In the genomic region with DNA sequence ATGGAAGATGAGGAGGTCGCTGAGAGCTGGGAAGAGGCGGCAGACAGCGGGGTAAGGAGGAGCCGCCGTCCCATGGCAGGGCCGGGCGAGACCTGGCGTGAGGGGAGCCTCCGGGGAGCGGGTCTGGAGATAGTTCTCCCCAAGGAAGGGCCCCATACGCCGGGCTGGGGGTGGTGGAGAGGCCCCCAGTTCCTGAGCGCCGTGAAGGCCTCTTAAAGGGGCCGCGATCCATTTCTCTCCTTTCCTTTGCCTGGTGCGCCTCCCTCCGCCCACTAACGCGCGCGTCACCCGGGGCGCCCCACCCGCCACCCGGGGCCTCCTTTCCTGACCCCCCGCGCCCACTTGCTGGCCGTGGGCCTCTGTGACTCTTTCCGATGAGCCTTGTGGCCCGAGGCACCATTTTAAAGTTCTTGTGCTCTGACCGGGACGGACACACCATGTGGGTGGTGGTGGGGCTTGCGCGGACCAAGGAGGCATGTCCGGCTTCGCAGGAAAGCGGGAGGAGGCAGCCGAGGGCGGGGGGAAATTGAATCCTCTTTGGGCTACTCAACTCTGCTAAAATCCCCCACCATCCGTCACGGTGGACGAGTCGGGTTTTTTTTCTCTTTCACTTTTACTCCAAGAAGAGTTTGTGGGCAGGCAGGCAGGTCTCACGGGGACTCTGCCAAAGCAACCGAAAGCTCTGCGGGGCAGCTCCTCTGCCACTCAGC, we compare ENCODE assay signal across 8 cellular contexts. TPM values are rescaled to one million over a fixed set of nuclear protein-coding genes. Genes with fewer than 3 reads are reported as not detected.
A peak's percentile ranks its signal among the peaks of the same experiment; 100 is the strongest.
DNase-seq lines count a peak whose midpoint lies in the region; ATAC-seq and TF ChIP-seq lines count a peak whose summit lies in the region.

No MANE protein-coding gene starts in this region.

- H3K27me3 ChIP-seq in AG04450 (ENCODE audit: control insufficient read depth, insufficient read depth, low read length) (no peaks in the 10 kb centered on the region), duodenal mucosa (ENCODE audit: control insufficient read depth in 1 of 2, insufficient read depth in 2 of 2, low read length in 2 of 2) (no peaks in the 10 kb centered on the region)

- H3K27ac Mint-ChIP-seq in activated CD4-positive, alpha-beta T cell treated with anti-CD3 and anti-CD28 coated beads, Interleukin-2, amount 10 ng/mL, durations not matched to agents 7 days and 5 days = peak overlapping the region; percentile 100

- H3K4me3 Mint-ChIP-seq in activated CD4-positive, alpha-beta T cell treated with anti-CD3 and anti-CD28 coated beads, Interleukin-2, amount 10 ng/mL, durations not matched to agents 7 days and 5 days = peak overlapping the region; percentile 97

- peak overlapping the region; percentile 68 to 91 for H3K9ac ChIP-seq in duodenal mucosa (ENCODE audit: low read depth in 1 of 2, low read length in 2 of 2)

- H3K4me1 Mint-ChIP-seq in activated CD4-positive, alpha-beta T cell treated with anti-CD3 and anti-CD28 coated beads, Interleukin-2, amount 10 ng/mL, durations not matched to agents 7 days and 5 days = peaks cover 51% of the 10 kb centered on the region

- peaks cover 17% of the 10 kb centered on the region for H3K36me3 Mint-ChIP-seq in activated CD4-positive, alpha-beta T cell treated with anti-CD3 and anti-CD28 coated beads, Interleukin-2, amount 10 ng/mL, durations not matched to agents 7 days and 5 days (ENCODE audit: low read depth)

- H3K27me3 Mint-ChIP-seq in activated CD4-positive, alpha-beta T cell treated with anti-CD3 and anti-CD28 coated beads, Interleukin-2, amount 10 ng/mL, durations not matched to agents 7 days and 5 days = no peaks in the 10 kb centered on the region

- POLR2A ChIA-PET in AG04450 (lab: Yijun Ruan, JAX) = interaction anchor here (0.6 to 1.6 kb wide), 7 partner anchors 8 to 506 kb away, joined by 3 to 4 read pairs (median 3); a partner anchor contains a TSS
- POLR2A ChIA-PET in activated CD4-positive, alpha-beta T cell treated with anti-CD3 and anti-CD28 coated beads, Interleukin-2, amount 10 ng/mL, durations not matched to agents 7 days and 5 days (lab: Charles Lee) = no interaction called here

- H3K9me3 Mint-ChIP-seq in activated CD4-positive, alpha-beta T cell treated with anti-CD3 and anti-CD28 coated beads, Interleukin-2, amount 10 ng/mL, durations not matched to agents 7 days and 5 days = no peaks in the 10 kb centered on the region

- H3K9me3 ChIP-seq in AG04450 (ENCODE audit: control insufficient read depth, insufficient read depth, low read length) (no peaks in the 10 kb centered on the region), duodenal mucosa (ENCODE audit: control insufficient read depth in 1 of 2, low read length in 2 of 2) (no peaks in the 10 kb centered on the region)

- H3K4me1 ChIP-seq in duodenal mucosa (ENCODE audit: control insufficient read depth in 1 of 2, insufficient read depth in 2 of 2, low read length in 2 of 2) = peaks cover 12 to 17% of the 10 kb centered on the region in 2 donors

- H3K27ac ChIP-seq in AG04450 (ENCODE audit: low read depth, low read length) (peak overlapping the region; percentile 97), duodenal mucosa (ENCODE audit: low read depth, low read length) (peak overlapping the region; percentile 95)

- no peaks in the 10 kb centered on the region for H3K36me3 ChIP-seq in duodenal mucosa (ENCODE audit: control insufficient read depth in 1 of 2, insufficient read depth in 2 of 2, low read length in 2 of 2)

- peak; percentile 29 for ATAC-seq in HG03060 (IDR thresholded peaks at IDR 0.05; ENCODE audit: low read depth, unreplicated experiment)

- H3K4me3 ChIP-seq in AG04450 (ENCODE audit: low read depth, low read length) (peak overlapping the region; percentile 84), duodenal mucosa (ENCODE audit: low read depth in 1 of 2, low read length in 2 of 2) (peak overlapping the region; percentile 92 to 93)

- CTCF ChIA-PET in AG04450 (lab: Charles Lee) = interaction anchor here (0.6 to 1.5 kb wide), 3 partner anchors 15 to 73 kb away, joined by 3 to 4 read pairs (median 3); a partner anchor contains a TSS
- CTCF ChIA-PET in activated CD4-positive, alpha-beta T cell treated with anti-CD3 and anti-CD28 coated beads, Interleukin-2, amount 10 ng/mL, durations not matched to agents 7 days and 5 days (lab: Charles Lee) = interaction anchor here (0.5 to 1.2 kb wide), 4 partner anchors 15 to 145 kb away, joined by 3 to 4 read pairs (median 3); a partner anchor contains a TSS

- peak; percentile 61 for TF ChIP-seq POLR2A in GM18526 (IDR thresholded peaks at IDR 0.05; ENCODE audit: extremely low read depth, insufficient read length)

- no peak for TF ChIP-seq CTCF in AG04450 (IDR thresholded peaks at IDR 0.05; ENCODE audit: low read depth, low read length)

- DNase-seq in AG04450 (ENCODE audit: low read depth, low spot score) = peak; percentile 61
- peak; percentile 61 for DNase-seq in NCI-H460 (ENCODE audit: extremely low read depth, low read depth)
- DNase-seq in activated CD4-positive, alpha-beta T cell treated with anti-CD3 and anti-CD28 coated beads, Interleukin-2, amount 10 ng/mL, durations not matched to agents 7 days and 5 days = peak; percentile 87
- DNase-seq in lung microvascular endothelial cell (ENCODE audit: low read depth in 2 of 2) = peak; percentile 77 to 90
- DNase-seq in stimulated activated CD4-positive, alpha-beta T cell treated with anti-CD3 and anti-CD28 coated beads, TNF-alpha, amount 100 ng/mL, for 4 hours (ENCODE audit: low read depth in 3 of 3) = peak; percentile 78 to 80 (median 79)

RNA-seq across cellular contexts. Expression of a gene that starts 0.4 kb away (rescaled TPM):
- 92.0 and 119 TPM in 2 replicates for polyA plus RNA-seq in AG04450 (2011; rRNA removed)
- polyA minus RNA-seq in AG04450 (2011; rRNA and poly(A)+ RNA removed) = 76.0 and 99.9 TPM in 2 replicates
- 49.0 and 51.4 TPM in 2 replicates for total RNA-seq in NCI-H460 (2014; rRNA removed; shearing (Covaris generic))
- polyA plus RNA-seq in NCI-H460 (2014; cell fraction: nucleus; rRNA removed) = 34.4 and 43.3 TPM in 2 replicates
- total RNA-seq in activated CD4-positive, alpha-beta T cell treated with anti-CD3 and anti-CD28 coated beads, Interleukin-2, amount 10 ng/mL, durations not matched to agents 7 days and 5 days = 100 to 1,000 TPM; 156 to 177 TPM
- 24.4 and 28.4 TPM in 2 replicates for total RNA-seq in lung microvascular endothelial cell

RNA-seq across cellular contexts. Expression of a gene that starts 15.1 kb away (rescaled TPM):
- polyA plus RNA-seq in AG04450 (2011; rRNA removed) = 15.1 and 16.8 TPM in 2 replicates
- polyA minus RNA-seq in AG04450 (2011; rRNA and poly(A)+ RNA removed) = 23.9 and 24.0 TPM in 2 replicates
- total RNA-seq in NCI-H460 (2014; rRNA removed; shearing (Covaris generic)) = 13.3 and 19.9 TPM in 2 replicates
- polyA plus RNA-seq in NCI-H460 (2014; cell fraction: nucleus; rRNA removed) = 13.2 and 25.0 TPM in 2 replicates
- 10 to 100 TPM; 15.5 to 19.3 TPM for total RNA-seq in activated CD4-positive, alpha-beta T cell treated with anti-CD3 and anti-CD28 coated beads, Interleukin-2, amount 10 ng/mL, durations not matched to agents 7 days and 5 days
- total RNA-seq in lung microvascular endothelial cell = 5.2 and 6.3 TPM in 2 replicates

Comparison
In these comparisons a context has a peak if more than half of its experiments do, and no peak if none do; other contexts are left out.
1. Peak in every context shown above with its lines: DNase-seq, ATAC-seq, H3K4me3 ChIP-seq and H3K27ac ChIP-seq.